ENCODE assay signal across 9 cellular contexts in the genomic region with DNA sequence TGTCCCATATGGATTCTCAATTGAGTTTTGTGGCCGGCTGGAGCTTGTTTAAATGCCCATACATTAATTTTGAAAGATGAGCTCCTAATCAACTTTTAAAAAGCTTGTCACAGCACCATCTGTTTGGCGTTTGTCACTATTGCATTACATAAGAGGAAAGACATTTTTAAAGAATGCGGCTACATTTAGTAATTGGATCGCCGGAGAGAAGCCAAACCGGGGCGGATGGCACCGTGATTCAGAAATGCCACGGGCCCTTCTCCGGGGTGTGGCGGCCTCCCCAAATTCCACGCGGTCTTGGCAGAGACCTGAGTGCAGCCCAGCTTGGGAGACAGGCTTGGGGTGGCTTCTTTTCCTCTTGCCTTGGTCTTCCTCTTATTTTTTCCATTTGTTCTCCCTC.
DNase-seq lines count a peak whose midpoint lies in the region; ATAC-seq and TF ChIP-seq lines count a peak whose summit lies in the region.
"Had no signal": no experiment of that assay in that cellular context is flagged by ENCODE, and none has a peak within 500 bp of the region (broad histone marks: within the 10 kb centered on the region; RNA-seq: fewer than 3 reads in every experiment).

No MANE protein-coding gene starts in this region.

- no peaks in the 10 kb centered on the region for H3K79me2 ChIP-seq in SK-N-SH (ENCODE audit: insufficient read depth)

- TF ChIP-seq EP300 in SK-N-SH (IDR thresholded peaks at IDR 0.05; ENCODE audit: borderline replicate concordance in 1 of 2, low read depth in 1 of 2, low read length in 1 of 2) = peak in 1 of 2 experiments; percentile 88; a peak in 2 of 4 replicates

- H3K9me3 ChIP-seq in SK-N-SH (no peaks in the 10 kb centered on the region), skeletal muscle satellite cell (replicated peaks; ENCODE audit: low read length) (no peaks in the 10 kb centered on the region)
- H3K9me3 ChIP-seq: Peyer's patch had no signal

- peak overlapping the region; percentile 73 to 95; a peak in 3 of 4 replicates for H3K27ac ChIP-seq in SK-N-SH (ENCODE audit: low read depth in 2 of 2, low read length in 1 of 2)

- ATAC-seq in HG03139 (IDR thresholded peaks at IDR 0.05; ENCODE audit: unreplicated experiment) = no peak
- ATAC-seq in GM21423 (IDR thresholded peaks at IDR 0.05; ENCODE audit: unreplicated experiment) = no peak

- H3K4me2 ChIP-seq in SK-N-SH = peak overlapping the region; percentile 69
- peak overlapping the region; percentile 84 for H3K4me2 ChIP-seq in skeletal muscle satellite cell (ENCODE audit: low read length)

- CTCF ChIA-PET in SK-N-SH (lab: Yijun Ruan, JAX) = interaction anchor here (0.6 to 6.8 kb wide), 7 partner anchors 8 to 162 kb away, joined by 3 to 49 read pairs (median 4); a partner anchor contains a TSS

- H3K27me3 ChIP-seq in SK-N-SH (ENCODE audit: insufficient read depth) (no peaks in the 10 kb centered on the region), skeletal muscle satellite cell (ENCODE audit: control insufficient read depth, insufficient read depth, low read length) (no peaks in the 10 kb centered on the region)
- H3K27me3 ChIP-seq: Peyer's patch had no signal

- peak overlapping the region; percentile 71 for H3K9ac ChIP-seq in SK-N-SH
- peak overlapping the region; percentile 85 for H3K9ac ChIP-seq in skeletal muscle satellite cell (ENCODE audit: low read depth, low read length)

- H3K4me1 ChIP-seq in SK-N-SH (ENCODE audit: control insufficient read depth in 1 of 2, insufficient read depth in 2 of 2, low read depth in 1 of 2, low read length in 1 of 2) (peaks cover 5 to 20% of the 10 kb centered on the region in 2 experiments; a peak in 3 of 4 replicates), skeletal muscle satellite cell (ENCODE audit: control insufficient read depth, insufficient read depth, low read length) (peaks cover 45% of the 10 kb centered on the region)

- peak overlapping the region; percentile 3 to 31; a peak in 2 of 4 replicates for H3K4me3 ChIP-seq in SK-N-SH (ENCODE audit: low read depth in 2 of 2, low read length in 1 of 2)
- peak overlapping the region; percentile 61 for H3K4me3 ChIP-seq in skeletal muscle satellite cell (ENCODE audit: low read length)
- H3K4me3 ChIP-seq: Peyer's patch had no signal

- H2AFZ ChIP-seq in SK-N-SH (ENCODE audit: low read depth) = peak overlapping the region; percentile 45; the same call in 1 of the 2 replicates

- DNase-seq in H4 (ENCODE audit: low spot score) = peak; percentile 51
- DNase-seq in SK-N-SH = no peak
- peak; percentile 13 for DNase-seq in fibroblast of the conjunctiva (ENCODE audit: low read depth)
- DNase-seq in NCI-H128 (lab: John Stamatoyannopoulos, UW; ENCODE audit: unreplicated experiment) = no peak
- DNase-seq in cortex of kidney (lab: John Stamatoyannopoulos, UW) = no peak
- DNase-seq: Peyer's patch had no signal

- WGBS in SK-N-SH (ENCODE audit: low lambda C conversion rate) = 4% methylated on average over 13 of the region's 13 CpGs

- POLR2A ChIA-PET in SK-N-SH (lab: Yijun Ruan, JAX) = no interaction called here

- H4K20me1 ChIP-seq in SK-N-SH (ENCODE audit: insufficient read depth) = no peaks in the 10 kb centered on the region

- H3F3A ChIP-seq in SK-N-SH (replicated peaks; ENCODE audit: insufficient read depth) = peaks cover 24% of the 10 kb centered on the region

- no peak for TF ChIP-seq CTCF in SK-N-SH (IDR thresholded peaks at IDR 0.05)

- H3K9me2 ChIP-seq in SK-N-SH = no peaks in the 10 kb centered on the region

- no peaks in the 10 kb centered on the region for H3K36me3 ChIP-seq in SK-N-SH (replicated peaks in 1 of 2; ENCODE audit: control insufficient read depth in 1 of 2, insufficient read depth in 2 of 2, low read length in 1 of 2)
- no peaks in the 10 kb centered on the region for H3K36me3 ChIP-seq in skeletal muscle satellite cell (ENCODE audit: insufficient read depth, low read length)
- H3K36me3 ChIP-seq: Peyer's patch had no signal

- TF ChIP-seq RAD21 in SK-N-SH (IDR thresholded peaks at IDR 0.05; ENCODE audit: low read length) = no peak

TF ChIP-seq in SK-N-SH, 30 proteins besides CTCF, POLR2A, EP300 and RAD21:
- peak; percentile 90 for TF ChIP-seq NFIC (IDR thresholded peaks at IDR 0.05; ENCODE audit: borderline replicate concordance)
- TF ChIP-seq, protein P1, sequence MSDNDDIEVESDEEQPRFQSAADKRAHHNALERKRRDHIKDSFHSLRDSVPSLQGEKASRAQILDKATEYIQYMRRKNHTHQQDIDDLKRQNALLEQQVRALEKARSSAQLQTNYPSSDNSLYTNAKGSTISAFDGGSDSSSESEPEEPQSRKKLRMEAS (IDR thresholded peaks at IDR 0.05; ENCODE audit: low read depth) = peak; percentile 57
- TF ChIP-seq FOSL2 (IDR thresholded peaks at IDR 0.05; ENCODE audit: borderline replicate concordance, low read depth) = peak; percentile 69
- TF ChIP-seq, protein P2, sequence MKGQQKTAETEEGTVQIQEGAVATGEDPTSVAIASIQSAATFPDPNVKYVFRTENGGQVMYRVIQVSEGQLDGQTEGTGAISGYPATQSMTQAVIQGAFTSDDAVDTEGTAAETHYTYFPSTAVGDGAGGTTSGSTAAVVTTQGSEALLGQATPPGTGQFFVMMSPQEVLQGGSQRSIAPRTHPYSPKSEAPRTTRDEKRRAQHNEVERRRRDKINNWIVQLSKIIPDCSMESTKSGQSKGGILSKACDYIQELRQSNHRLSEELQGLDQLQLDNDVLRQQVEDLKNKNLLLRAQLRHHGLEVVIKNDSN (IDR thresholded peaks at IDR 0.05; ENCODE audit: borderline replicate concordance, low read depth) = no peak
- no peak for TF ChIP-seq NRF1 (IDR thresholded peaks at IDR 0.05; ENCODE audit: low read depth, low read length)
- peak; percentile 76 for TF ChIP-seq JUND (IDR thresholded peaks at IDR 0.05)
- TF ChIP-seq MXI1 (IDR thresholded peaks at IDR 0.05; ENCODE audit: low read depth, low read length) = no peak
- TF ChIP-seq TAF1 (IDR thresholded peaks at IDR 0.05; ENCODE audit: borderline replicate concordance, low read depth, low read length) = no peak; the same call in 1 of the 2 replicates
- TF ChIP-seq TCF12 (IDR thresholded peaks at IDR 0.05) = peak; percentile 93
- TF ChIP-seq MEF2A (IDR thresholded peaks at IDR 0.05; ENCODE audit: borderline replicate concordance, low read depth) = peak; percentile 30; the same call in 1 of the 2 replicates
- TF ChIP-seq, protein P3, sequence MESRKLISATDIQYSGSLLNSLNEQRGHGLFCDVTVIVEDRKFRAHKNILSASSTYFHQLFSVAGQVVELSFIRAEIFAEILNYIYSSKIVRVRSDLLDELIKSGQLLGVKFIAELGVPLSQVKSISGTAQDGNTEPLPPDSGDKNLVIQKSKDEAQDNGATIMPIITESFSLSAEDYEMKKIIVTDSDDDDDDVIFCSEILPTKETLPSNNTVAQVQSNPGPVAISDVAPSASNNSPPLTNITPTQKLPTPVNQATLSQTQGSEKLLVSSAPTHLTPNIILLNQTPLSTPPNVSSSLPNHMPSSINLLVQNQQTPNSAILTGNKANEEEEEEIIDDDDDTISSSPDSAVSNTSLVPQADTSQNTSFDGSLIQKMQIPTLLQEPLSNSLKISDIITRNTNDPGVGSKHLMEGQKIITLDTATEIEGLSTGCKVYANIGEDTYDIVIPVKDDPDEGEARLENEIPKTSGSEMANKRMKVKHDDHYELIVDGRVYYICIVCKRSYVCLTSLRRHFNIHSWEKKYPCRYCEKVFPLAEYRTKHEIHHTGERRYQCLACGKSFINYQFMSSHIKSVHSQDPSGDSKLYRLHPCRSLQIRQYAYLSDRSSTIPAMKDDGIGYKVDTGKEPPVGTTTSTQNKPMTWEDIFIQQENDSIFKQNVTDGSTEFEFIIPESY (IDR thresholded peaks at IDR 0.05; ENCODE audit: borderline replicate concordance, low read depth) = no peak
- TF ChIP-seq TEAD4 (IDR thresholded peaks at IDR 0.05; ENCODE audit: borderline replicate concordance, insufficient read depth) = peak; percentile 94
- TF ChIP-seq SMC3 (IDR thresholded peaks at IDR 0.05; ENCODE audit: low read depth, low read length) = no peak
- TF ChIP-seq, protein P4, sequence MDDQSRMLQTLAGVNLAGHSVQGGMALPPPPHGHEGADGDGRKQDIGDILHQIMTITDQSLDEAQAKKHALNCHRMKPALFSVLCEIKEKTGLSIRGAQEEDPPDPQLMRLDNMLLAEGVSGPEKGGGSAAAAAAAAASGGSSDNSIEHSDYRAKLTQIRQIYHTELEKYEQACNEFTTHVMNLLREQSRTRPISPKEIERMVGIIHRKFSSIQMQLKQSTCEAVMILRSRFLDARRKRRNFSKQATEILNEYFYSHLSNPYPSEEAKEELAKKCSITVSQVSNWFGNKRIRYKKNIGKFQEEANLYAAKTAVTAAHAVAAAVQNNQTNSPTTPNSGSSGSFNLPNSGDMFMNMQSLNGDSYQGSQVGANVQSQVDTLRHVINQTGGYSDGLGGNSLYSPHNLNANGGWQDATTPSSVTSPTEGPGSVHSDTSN (IDR thresholded peaks at IDR 0.05) = peak; percentile 84

Comparison
In these comparisons a context has a peak if more than half of its experiments do, and no peak if none do; other contexts are left out.
1. DNase-seq: peak in H4 (single experiment) and fibroblast of the conjunctiva (single experiment); none in SK-N-SH (single experiment), NCI-H128 (single experiment) and cortex of kidney (single experiment).